Comparison of ENCODE assay signal across 31 cellular contexts in the genomic region with DNA sequence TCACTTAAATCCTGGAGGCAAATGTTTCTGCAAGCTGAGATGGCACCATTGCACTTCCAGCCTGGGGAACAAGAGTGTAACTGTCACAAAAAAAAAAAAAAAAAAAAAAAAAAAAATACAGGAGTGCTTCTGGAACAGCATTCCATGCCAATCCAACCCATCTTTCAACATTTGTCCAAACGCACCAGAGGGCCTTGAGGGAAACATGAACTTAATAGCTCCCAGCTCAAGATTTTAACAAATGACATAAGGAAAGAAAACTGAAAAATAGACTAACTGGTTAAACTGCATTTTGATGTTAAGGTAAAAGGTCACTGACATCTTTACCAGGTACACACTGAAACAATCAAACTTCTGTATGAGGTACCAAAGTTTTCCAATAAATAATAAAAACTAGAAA.
"Had no signal": no experiment of that assay in that cellular context is flagged by ENCODE, and none has a peak within 500 bp of the region (broad histone marks: within the 10 kb centered on the region; RNA-seq: fewer than 3 reads in every experiment).

No MANE protein-coding gene starts in this region.

- H3K9me3 ChIP-seq: ascending aorta, breast epithelium, MG63, SJCRH30 had no signal

- ATAC-seq: activated CD4-positive, alpha-beta T cell treated with anti-CD3 and anti-CD28 coated beads for 36 hours; activated CD4-positive, CD25-positive, alpha-beta regulatory T cell treated with anti-CD3 and anti-CD28 coated beads, Interleukin-2, amount 50 U/mL, for 24 hours; activated CD8-positive, alpha-beta T cell treated with anti-CD3 and anti-CD28 coated beads, Interleukin-2, amount 10 ng/mL, durations not matched to agents 7 days and 5 days; Panc1 had no signal

- H3K4me1 ChIP-seq: breast epithelium, SJCRH30 had no signal

- DNase-seq: activated CD4-positive, alpha-beta T cell treated with anti-CD3 and anti-CD28 coated beads for 36 hours; activated CD4-positive, alpha-beta T cell treated with anti-CD3 and anti-CD28 coated beads, Interleukin-2, amount 10 ng/mL, durations not matched to agents 7 days and 5 days; activated CD4-positive, alpha-beta T cell treated with anti-CD3 and anti-CD28 coated beads, Interleukin-2, amount 50 U/mL, for 48 hours; activated CD8-positive, alpha-beta T cell treated with anti-CD3 and anti-CD28 coated beads, Interleukin-2, amount 10 ng/mL, durations not matched to agents 7 days and 5 days; activated gamma-delta T cell; activated naive CD4-positive, alpha-beta T cell treated with Interleukin-2 at 50 U/mL for 16 hours; activated naive CD8-positive, alpha-beta T cell treated with anti-CD3 and anti-CD28 coated beads, Interleukin-2, amount 10 ng/mL, durations not matched to agents 7 days and 5 days; activated T-cell treated with anti-CD3 and anti-CD28 coated beads, Interleukin-2, amount 50 U/mL, for 24 hours; amygdala; Karpas-422; KBM-7; MG63; NCI-H1048; NCI-H1105 treated with DMSO at 0.1 percent for 48 hours; NCI-H1436; NCI-H1694; NCI-H1930; NCI-H2107; NCI-H2171; NCI-H510A; NCI-H526; NCI-H748 treated with DMSO at 0.1 percent for 48 hours; NK-92 treated with Interleukin-12 subunit alpha and Interleukin-12 subunit beta, amount 100 ng/mL, for 24 hours; SHP77; SJCRH30; T1000 had no signal

- H3K4me3 ChIP-seq: ascending aorta, breast epithelium, MG63, SJCRH30, SK-N-MC had no signal

- H3K36me3 ChIP-seq: breast epithelium had no signal

- H3K27me3 ChIP-seq: ascending aorta, breast epithelium, MG63, SJCRH30 had no signal

- H3K27ac ChIP-seq: ascending aorta, SJCRH30, SK-N-MC had no signal
